ENCODE assay signal across 9 cellular contexts in the genomic region with DNA sequence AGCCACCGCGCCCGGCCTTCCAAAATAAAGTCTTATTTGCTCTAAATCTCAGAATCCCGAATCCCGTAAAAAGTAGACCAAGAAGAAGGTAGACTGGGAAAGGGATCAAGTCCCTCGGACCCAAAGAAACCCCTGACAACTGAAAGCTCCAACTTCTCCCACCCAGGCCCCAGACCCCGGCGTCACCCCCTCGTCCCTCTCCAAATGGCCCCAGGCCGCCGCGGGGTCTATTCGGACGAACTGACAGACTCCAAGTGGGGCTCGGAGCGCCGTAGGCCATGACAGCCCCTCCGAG. TPM values are rescaled to one million over a fixed set of nuclear protein-coding genes. Genes with fewer than 3 reads are reported as not detected.
DNase-seq lines count a peak whose midpoint lies in the region; ATAC-seq, FAIRE-seq and TF ChIP-seq lines count a peak whose summit lies in the region.
"Had no signal": no experiment of that assay in that cellular context is flagged by ENCODE, and none has a peak within 500 bp of the region (broad histone marks: within the 10 kb centered on the region; RNA-seq: fewer than 3 reads in every experiment).

No MANE protein-coding gene starts in this region.

- no peaks in the 10 kb centered on the region for H3K9me3 ChIP-seq in DOHH2 (ENCODE audit: control insufficient read depth, insufficient read depth, low read length)
- no peaks in the 10 kb centered on the region for H3K9me3 ChIP-seq in trophoblast cell (ENCODE audit: insufficient read depth, low read depth, low read length)

- peak overlapping the region; percentile 86 for H3K4me2 ChIP-seq in DOHH2 (ENCODE audit: low read length)
- peak overlapping the region; percentile 58 for H3K4me2 ChIP-seq in trophoblast cell (ENCODE audit: low read length)

- no peak overlapping the region for H2BK120ac ChIP-seq in trophoblast cell (ENCODE audit: insufficient read depth, low read length, poor library complexity)

- H3K36me3 ChIP-seq in DOHH2 (ENCODE audit: control insufficient read depth, low read length), result peaks cover 53% of the 10 kb centered on the region
- peaks cover 5 to 12% of the 10 kb centered on the region in 2 experiments for H3K36me3 ChIP-seq in trophoblast cell (ENCODE audit: control insufficient read depth in 1 of 2, insufficient read depth in 2 of 2, low read length in 2 of 2)

- no peak overlapping the region for H4K12ac ChIP-seq in trophoblast cell (ENCODE audit: low read depth, low read length)

- H3K14ac ChIP-seq in trophoblast cell (ENCODE audit: low read length), result peak overlapping the region; percentile 13

- no peak for ATAC-seq in HG03442 (IDR thresholded peaks at IDR 0.05; ENCODE audit: unreplicated experiment)

- H3K79me2 ChIP-seq in DOHH2 (ENCODE audit: control insufficient read depth, low read length) (peaks cover 63% of the 10 kb centered on the region), trophoblast cell (ENCODE audit: control insufficient read depth, insufficient read depth, low read length, poor library complexity) (peaks cover 30% of the 10 kb centered on the region)

- H3K79me1 ChIP-seq in trophoblast cell (ENCODE audit: low read length), result peaks cover 11% of the 10 kb centered on the region

- no CpG with 5 or more reads among the region's 18 CpGs for WGBS in trophoblast cell (ENCODE audit: extremely low coverage, insufficient coverage, insufficient read length)

- peak overlapping the region; percentile 81 for H2AFZ ChIP-seq in trophoblast cell (ENCODE audit: insufficient read depth, low read length, poor library complexity)

- DNase-seq in epithelial cell of proximal tubule (ENCODE audit: low read depth) (no peak), trophoblast cell (peak in 1 of 2 donors; percentile 45), frontal cortex (ENCODE audit: low spot score in 2 of 2) (no peak), islet precursor cell (no peak)
- no peak for DNase-seq in activated CD4-positive, alpha-beta T cell treated with anti-CD3 and anti-CD28 coated beads, Interleukin-2, amount 50 U/mL, for 1 hour
- DNase-seq: cortex of kidney had no signal

- H3K9ac ChIP-seq in trophoblast cell (ENCODE audit: low read length), result peak overlapping the region; percentile 97

- H2AK5ac ChIP-seq in trophoblast cell (ENCODE audit: low read length), result peak overlapping the region; percentile 11

- H2BK5ac ChIP-seq in trophoblast cell (ENCODE audit: low read depth, low read length, poor library complexity), result peak overlapping the region; percentile 65

- H3K27ac ChIP-seq in DOHH2 (ENCODE audit: low read depth, low read length) (peak overlapping the region; percentile 87), trophoblast cell (ENCODE audit: low read depth, low read length) (peak overlapping the region; percentile 85)

- H2BK12ac ChIP-seq in trophoblast cell (ENCODE audit: low read length), result no peak overlapping the region

- peak overlapping the region; percentile 46 for H3K18ac ChIP-seq in trophoblast cell (ENCODE audit: low read length)

- peaks cover 21% of the 10 kb centered on the region for H4K20me1 ChIP-seq in DOHH2 (ENCODE audit: control insufficient read depth, insufficient read depth, low read depth, low read length)

- H3K23ac ChIP-seq in trophoblast cell (ENCODE audit: low read length), result no peak overlapping the region

- H3K4me3 ChIP-seq in DOHH2 (ENCODE audit: low read length) (peak overlapping the region; percentile 86), epithelial cell of proximal tubule (ENCODE audit: low read depth, low read length) (peak overlapping the region; percentile 99), trophoblast cell (ENCODE audit: low read depth, low read length) (peak overlapping the region; percentile 91)

- no peak for FAIRE-seq in frontal cortex (lab: Jason Lieb, UNC)

- H4K8ac ChIP-seq in trophoblast cell (ENCODE audit: low read depth, low read length), result no peak overlapping the region

- no peak for TF ChIP-seq CTCF in DOHH2 (IDR thresholded peaks at IDR 0.05; ENCODE audit: low read depth, low read length, poor library complexity, severe bottlenecking)
- no peak for TF ChIP-seq CTCF in epithelial cell of proximal tubule (conservative IDR thresholded peaks at IDR 0.05; ENCODE audit: low read depth, low read length)

- peaks cover 20% of the 10 kb centered on the region for H3F3A ChIP-seq in DOHH2 (ENCODE audit: control insufficient read depth, insufficient read depth)

- H3K27me3 ChIP-seq in DOHH2 (ENCODE audit: control insufficient read depth, low read length) (no peaks in the 10 kb centered on the region), trophoblast cell (ENCODE audit: insufficient read depth, low read length) (no peaks in the 10 kb centered on the region)

- peak overlapping the region; percentile 96 for H3K4ac ChIP-seq in trophoblast cell (ENCODE audit: low read depth, low read length)

- H4K91ac ChIP-seq in trophoblast cell (ENCODE audit: low read depth, low read length), result peak overlapping the region; percentile 82

- no peaks in the 10 kb centered on the region for H3K9me2 ChIP-seq in DOHH2 (replicated peaks; ENCODE audit: control insufficient read depth, low read length)

- H3K4me1 ChIP-seq in DOHH2 (ENCODE audit: control insufficient read depth, low read length), result peaks cover 60% of the 10 kb centered on the region
- H3K4me1 ChIP-seq in trophoblast cell (ENCODE audit: control insufficient read depth in 1 of 2, insufficient read depth in 2 of 2, low read length in 2 of 2), result peaks cover 2 to 11% of the 10 kb centered on the region in 2 experiments

TF ChIP-seq in PFSK-1, 5 proteins besides CTCF, POLR2A, EP300 and RAD21:
- TF ChIP-seq SIN3A (IDR thresholded peaks at IDR 0.05; ENCODE audit: borderline replicate concordance, insufficient read depth, low read length) (0 out of 2 replicates have a peak, but pooled peaks have one; percentile 22), FOXP2 (optimal IDR thresholded peaks at IDR 0.05; ENCODE audit: borderline replicate concordance, extremely low read depth, extremely low read length, insufficient read depth) (no peak), POLR2AphosphoS5 (IDR thresholded peaks at IDR 0.05; ENCODE audit: low read depth, low read length) (no peak), TAF1 (IDR thresholded peaks at IDR 0.05; ENCODE audit: borderline replicate concordance, insufficient read depth, low read length) (no peak)
- TF ChIP-seq, protein P1, sequence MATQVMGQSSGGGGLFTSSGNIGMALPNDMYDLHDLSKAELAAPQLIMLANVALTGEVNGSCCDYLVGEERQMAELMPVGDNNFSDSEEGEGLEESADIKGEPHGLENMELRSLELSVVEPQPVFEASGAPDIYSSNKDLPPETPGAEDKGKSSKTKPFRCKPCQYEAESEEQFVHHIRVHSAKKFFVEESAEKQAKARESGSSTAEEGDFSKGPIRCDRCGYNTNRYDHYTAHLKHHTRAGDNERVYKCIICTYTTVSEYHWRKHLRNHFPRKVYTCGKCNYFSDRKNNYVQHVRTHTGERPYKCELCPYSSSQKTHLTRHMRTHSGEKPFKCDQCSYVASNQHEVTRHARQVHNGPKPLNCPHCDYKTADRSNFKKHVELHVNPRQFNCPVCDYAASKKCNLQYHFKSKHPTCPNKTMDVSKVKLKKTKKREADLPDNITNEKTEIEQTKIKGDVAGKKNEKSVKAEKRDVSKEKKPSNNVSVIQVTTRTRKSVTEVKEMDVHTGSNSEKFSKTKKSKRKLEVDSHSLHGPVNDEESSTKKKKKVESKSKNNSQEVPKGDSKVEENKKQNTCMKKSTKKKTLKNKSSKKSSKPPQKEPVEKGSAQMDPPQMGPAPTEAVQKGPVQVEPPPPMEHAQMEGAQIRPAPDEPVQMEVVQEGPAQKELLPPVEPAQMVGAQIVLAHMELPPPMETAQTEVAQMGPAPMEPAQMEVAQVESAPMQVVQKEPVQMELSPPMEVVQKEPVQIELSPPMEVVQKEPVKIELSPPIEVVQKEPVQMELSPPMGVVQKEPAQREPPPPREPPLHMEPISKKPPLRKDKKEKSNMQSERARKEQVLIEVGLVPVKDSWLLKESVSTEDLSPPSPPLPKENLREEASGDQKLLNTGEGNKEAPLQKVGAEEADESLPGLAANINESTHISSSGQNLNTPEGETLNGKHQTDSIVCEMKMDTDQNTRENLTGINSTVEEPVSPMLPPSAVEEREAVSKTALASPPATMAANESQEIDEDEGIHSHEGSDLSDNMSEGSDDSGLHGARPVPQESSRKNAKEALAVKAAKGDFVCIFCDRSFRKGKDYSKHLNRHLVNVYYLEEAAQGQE (IDR thresholded peaks at IDR 0.05; ENCODE audit: insufficient read depth in 1 of 2, low read depth in 2 of 2, low read length in 2 of 2), result no peak
TF ChIP-seq in PFSK-1: peak in this region for 1.

RNA-seq across cellular contexts. Expression of a gene that starts 0.5 kb away (rescaled TPM):
- 222 TPM for polyA plus RNA-seq in PFSK-1 (2012; ENCODE audit: insufficient read length, low read depth)
- total RNA-seq in epithelial cell of proximal tubule (113 and 255 TPM in 2 replicates), frontal cortex (29.8 TPM)
- polyA plus RNA-seq in trophoblast cell (2013), result 80.7 and 85.8 TPM in 2 replicates

RNA-seq across cellular contexts. Expression of a gene that starts 14.4 kb away (rescaled TPM):
- 466 TPM for polyA plus RNA-seq in PFSK-1 (2012; ENCODE audit: insufficient read length, low read depth)
- 153 and 164 TPM in 2 replicates for total RNA-seq in epithelial cell of proximal tubule
- 20.5 and 22.9 TPM in 2 replicates for polyA plus RNA-seq in trophoblast cell (2013)
- 99.5 TPM for total RNA-seq in frontal cortex

RNA-seq across cellular contexts. Expression of a gene that starts 37.4 kb away (rescaled TPM):
- polyA plus RNA-seq in PFSK-1 (2012; ENCODE audit: insufficient read length, low read depth), result 134 TPM
- total RNA-seq in epithelial cell of proximal tubule (37.5 and 76.3 TPM in 2 replicates), frontal cortex (0.82 TPM)
- polyA plus RNA-seq in trophoblast cell (2013), result 6.7 and 7.6 TPM in 2 replicates

RNA-seq across cellular contexts. Expression of a gene that starts 56.5 kb away (rescaled TPM):
- 5.0 TPM for polyA plus RNA-seq in PFSK-1 (2012; ENCODE audit: insufficient read length, low read depth)
- total RNA-seq in epithelial cell of proximal tubule (4.5 and 16.4 TPM in 2 replicates), frontal cortex (not detected)
- 0.05 TPM in 1 of 2 replicates, not detected in the other for polyA plus RNA-seq in trophoblast cell (2013)

Comparison
In these comparisons a context has a peak if more than half of its experiments do, and no peak if none do; other contexts are left out.
1. RNA of a gene that starts 37.4 kb away (total RNA-seq): 37.5 to 76.3 TPM in epithelial cell of proximal tubule; 0.82 TPM in frontal cortex (single experiment); every median in the first group is over 10 times any median in the second.
2. Peak in every context shown above with its lines, with median percentiles within 50 percentile points of each other: H3K4me3 ChIP-seq.